In genomic region chr19:36526581-36526980, GRCh38 we compare ENCODE assay signal across 3 cellular contexts.
TF ChIP-seq lines count a peak whose summit lies in the region.

No MANE protein-coding gene starts in this region.

TF ChIP-seq in SK-N-SH, 30 proteins besides CTCF, POLR2A, EP300 and RAD21 (continued from another document):
- no peak for TF ChIP-seq MEF2A (IDR thresholded peaks at IDR 0.05; ENCODE audit: borderline replicate concordance, low read depth)
- no peak for TF ChIP-seq TAF1 (IDR thresholded peaks at IDR 0.05; ENCODE audit: borderline replicate concordance, low read depth, low read length)
- TF ChIP-seq YY1 (IDR thresholded peaks at IDR 0.05; ENCODE audit: low read depth): no peak
- no peak for TF ChIP-seq USF2 (IDR thresholded peaks at IDR 0.05; ENCODE audit: borderline replicate concordance, low read depth, low read length)
- no peak for TF ChIP-seq FOSL2 (IDR thresholded peaks at IDR 0.05; ENCODE audit: borderline replicate concordance, low read depth)
TF ChIP-seq in SK-N-SH: peak in this region for 0.

TF ChIP-seq in SK-N-SH treated with all-trans-retinoic acid at 6 μM for 48 hours, 23 proteins besides CTCF, POLR2A, EP300 and RAD21:
- TF ChIP-seq POU6F1 (CRISPR knock-in tag; IDR thresholded peaks at IDR 0.05; ENCODE audit: borderline replicate concordance, low read depth): no peak
- TF ChIP-seq ARNTL (CRISPR knock-in tag; IDR thresholded peaks at IDR 0.05; ENCODE audit: borderline replicate concordance, low read depth): no peak
- TF ChIP-seq GLIS3 (CRISPR knock-in tag; IDR thresholded peaks at IDR 0.05): no peak
- no peak for TF ChIP-seq ZNF8 (CRISPR knock-in tag; IDR thresholded peaks at IDR 0.05)
- no peak for TF ChIP-seq BACH2 (CRISPR knock-in tag; IDR thresholded peaks at IDR 0.05; ENCODE audit: borderline replicate concordance)
- TF ChIP-seq RARB (CRISPR knock-in tag; IDR thresholded peaks at IDR 0.05): no peak

TF ChIP-seq in endothelial cell of umbilical vein, 7 proteins besides CTCF, POLR2A, EP300 and RAD21 (continued from another document):
- TF ChIP-seq POLR2AphosphoS5 (IDR thresholded peaks at IDR 0.05; ENCODE audit: insufficient read depth, low read depth, low read length) (no peak), FOS (IDR thresholded peaks at IDR 0.05; ENCODE audit: borderline replicate concordance, insufficient read depth, low read length) (no peak), JUN (IDR thresholded peaks at IDR 0.05; ENCODE audit: borderline replicate concordance, insufficient read depth, insufficient read length, low read depth) (no peak), MAX (IDR thresholded peaks at IDR 0.05; ENCODE audit: insufficient read depth, insufficient read length) (no peak), MYC (IDR thresholded peaks at IDR 0.05; ENCODE audit: low read depth, low read length) (no peak), EZH2 (IDR thresholded peaks at IDR 0.05; ENCODE audit: borderline replicate concordance, low read depth, low read length, severe bottlenecking) (no peak)
TF ChIP-seq in endothelial cell of umbilical vein: peak in this region for 0.
